ENCODE assay signal across 19 cellular contexts in genomic region chr4:89337678-89338077, GRCh38. TPM values are rescaled to one million over a fixed set of nuclear protein-coding genes. Genes with fewer than 3 reads are reported as not detected.
DNase-seq lines count a peak whose midpoint lies in the region; ATAC-seq and FAIRE-seq lines count a peak whose summit lies in the region.
"Had no signal": no experiment of that assay in that cellular context is flagged by ENCODE, and none has a peak within 500 bp of the region (broad histone marks: within the 10 kb centered on the region; RNA-seq: fewer than 3 reads in every experiment).

No MANE protein-coding gene starts in this region.

- H3K36me3 ChIP-seq in CD4-positive, alpha-beta memory T cell (ENCODE audit: insufficient read depth, low read length) = no peaks in the 10 kb centered on the region
- H3K36me3 ChIP-seq: BLaER1 treated with 17β-estradiol and CSF1 and Interleukin-3, amounts not matched to agents 10 nM and 100 nM had no signal

- no peak for FAIRE-seq in HTR-8/SVneo (lab: Jason Lieb, UNC)
- FAIRE-seq: H54 had no signal

- intact Hi-C loops in activated naive CD4-positive, alpha-beta T cell treated with anti-CD3 and anti-CD28 coated beads for 36 hours (cut with micrococcal nuclease) = loop anchor here (1.0 to 2.0 kb wide), 2 partner anchors 20 to 31 kb away; partner anchors contain the start of gene GPRIN3
- intact Hi-C loops in CD4-positive, alpha-beta memory T cell (cut with micrococcal nuclease) = no loop called here

- H3K4me1 Mint-ChIP-seq in activated naive CD4-positive, alpha-beta T cell treated with anti-CD3 and anti-CD28 coated beads, Interleukin-2, amount 10 ng/mL, durations not matched to agents 7 days and 5 days = no peaks in the 10 kb centered on the region
- H3K4me1 Mint-ChIP-seq in activated naive CD4-positive, alpha-beta T cell treated with anti-CD3 and anti-CD28 coated beads for 36 hours (ENCODE audit: low read depth) = peaks cover 8% of the 10 kb centered on the region
- peaks cover 0 to 11% (median 8%) of the 10 kb centered on the region in 4 donors for H3K4me1 Mint-ChIP-seq in CD4-positive, alpha-beta memory T cell
- H3K4me1 Mint-ChIP-seq in T-helper 17 cell = peaks cover 7% of the 10 kb centered on the region
- H3K4me1 Mint-ChIP-seq in naive thymus-derived CD8-positive, alpha-beta T cell = peaks cover 0 to 14% (median 5%) of the 10 kb centered on the region in 4 donors
- H3K4me1 Mint-ChIP-seq: IgD-negative memory B cell had no signal

- no peak overlapping the region for H3K27ac ChIP-seq in CD4-positive, alpha-beta memory T cell (ENCODE audit: low read depth, low read length)
- H3K27ac ChIP-seq: BLaER1 treated with 17β-estradiol and CSF1 and Interleukin-3, amounts not matched to agents 10 nM and 100 nM; GM23248; HL-60 had no signal

- H3K27ac Mint-ChIP-seq in activated naive CD4-positive, alpha-beta T cell treated with anti-CD3 and anti-CD28 coated beads, Interleukin-2, amount 10 ng/mL, durations not matched to agents 7 days and 5 days = peak overlapping the region; percentile 4
- no peak overlapping the region for H3K27ac Mint-ChIP-seq in activated naive CD4-positive, alpha-beta T cell treated with anti-CD3 and anti-CD28 coated beads for 36 hours
- peak overlapping the region; percentile 14 to 93 (median 77) for H3K27ac Mint-ChIP-seq in CD4-positive, alpha-beta memory T cell
- no peak overlapping the region for H3K27ac Mint-ChIP-seq in T-helper 17 cell
- H3K27ac Mint-ChIP-seq in naive thymus-derived CD8-positive, alpha-beta T cell = peak overlapping the region in 8 of 10 donors; percentile 4 to 50 (median 30)
- H3K27ac Mint-ChIP-seq: IgD-negative memory B cell had no signal

- no peaks in the 10 kb centered on the region for H3K9me3 Mint-ChIP-seq in activated naive CD4-positive, alpha-beta T cell treated with anti-CD3 and anti-CD28 coated beads, Interleukin-2, amount 10 ng/mL, durations not matched to agents 7 days and 5 days
- H3K9me3 Mint-ChIP-seq in activated naive CD4-positive, alpha-beta T cell treated with anti-CD3 and anti-CD28 coated beads for 36 hours = no peaks in the 10 kb centered on the region
- H3K9me3 Mint-ChIP-seq in CD4-positive, alpha-beta memory T cell = no peaks in the 10 kb centered on the region
- no peaks in the 10 kb centered on the region for H3K9me3 Mint-ChIP-seq in naive thymus-derived CD8-positive, alpha-beta T cell
- H3K9me3 Mint-ChIP-seq: CD8-positive, alpha-beta memory T cell; IgD-negative memory B cell had no signal

- CTCF ChIA-PET in activated naive CD4-positive, alpha-beta T cell treated with anti-CD3 and anti-CD28 coated beads, Interleukin-2, amount 10 ng/mL, durations not matched to agents 7 days and 5 days (lab: Charles Lee) = interaction anchor here (1.0 kb wide), 1 partner anchor 110 kb away, joined by 3 read pairs; no protein-coding TSS in a partner anchor
- CTCF ChIA-PET in activated naive CD4-positive, alpha-beta T cell treated with anti-CD3 and anti-CD28 coated beads for 36 hours (lab: Charles Lee) = no interaction called here
- CTCF ChIA-PET in CD4-positive, alpha-beta memory T cell (lab: Charles Lee; ENCODE audit: partially characterized antibody) = interaction anchor here (1.5 kb wide), 1 partner anchor 83 kb away, joined by 4 read pairs; no protein-coding TSS in a partner anchor

- H3K27me3 ChIP-seq in CD4-positive, alpha-beta memory T cell (ENCODE audit: insufficient read depth, low read length) = no peaks in the 10 kb centered on the region
- H3K27me3 ChIP-seq: BLaER1 treated with 17β-estradiol and CSF1 and Interleukin-3, amounts not matched to agents 10 nM and 100 nM had no signal

- no peak for DNase-seq in activated naive CD4-positive, alpha-beta T cell treated with anti-CD3 and anti-CD28 coated beads, Interleukin-2, amount 10 ng/mL, durations not matched to agents 7 days and 5 days
- DNase-seq in activated naive CD4-positive, alpha-beta T cell treated with anti-CD3 and anti-CD28 coated beads for 36 hours = no peak
- DNase-seq in CD4-positive, alpha-beta memory T cell = peak in 4 of 5 donors; percentile 13 to 33 (median 24)
- DNase-seq in T-helper 17 cell = no peak
- DNase-seq in naive thymus-derived CD8-positive, alpha-beta T cell = peak in 4 of 10 donors; percentile 8 to 61 (median 33)
- no peak for DNase-seq in HTR-8/SVneo (ENCODE audit: insufficient read length, low spot score)
- DNase-seq: ACHN, Caco-2, DMS53, GF-D8, GM23248 had no signal

- peaks cover 5% of the 10 kb centered on the region for H3K36me3 Mint-ChIP-seq in activated naive CD4-positive, alpha-beta T cell treated with anti-CD3 and anti-CD28 coated beads, Interleukin-2, amount 10 ng/mL, durations not matched to agents 7 days and 5 days
- H3K36me3 Mint-ChIP-seq in activated naive CD4-positive, alpha-beta T cell treated with anti-CD3 and anti-CD28 coated beads for 36 hours (ENCODE audit: low read depth) = no peaks in the 10 kb centered on the region
- no peaks in the 10 kb centered on the region for H3K36me3 Mint-ChIP-seq in CD4-positive, alpha-beta memory T cell
- H3K36me3 Mint-ChIP-seq in T-helper 17 cell (ENCODE audit: low read depth) = no peaks in the 10 kb centered on the region
- no peaks in the 10 kb centered on the region for H3K36me3 Mint-ChIP-seq in naive thymus-derived CD8-positive, alpha-beta T cell
- H3K36me3 Mint-ChIP-seq: CD8-positive, alpha-beta memory T cell; IgD-negative memory B cell had no signal

- no peak overlapping the region for H3K4me3 ChIP-seq in CD4-positive, alpha-beta memory T cell (ENCODE audit: low read length in 2 of 2)
- H3K4me3 ChIP-seq: BLaER1 treated with 17β-estradiol and CSF1 and Interleukin-3, amounts not matched to agents 10 nM and 100 nM; GM23248 had no signal

- ATAC-seq in T-helper 17 cell (peak; percentile 78), GM21447 (IDR thresholded peaks at IDR 0.05; ENCODE audit: unreplicated experiment) (no peak), GM21717 (IDR thresholded peaks at IDR 0.05; ENCODE audit: unreplicated experiment) (no peak)
- ATAC-seq in naive thymus-derived CD8-positive, alpha-beta T cell = peak; percentile 68 to 91
- ATAC-seq: HCT116 had no signal

- no peaks in the 10 kb centered on the region for H3K27me3 Mint-ChIP-seq in activated naive CD4-positive, alpha-beta T cell treated with anti-CD3 and anti-CD28 coated beads, Interleukin-2, amount 10 ng/mL, durations not matched to agents 7 days and 5 days
- no peaks in the 10 kb centered on the region for H3K27me3 Mint-ChIP-seq in activated naive CD4-positive, alpha-beta T cell treated with anti-CD3 and anti-CD28 coated beads for 36 hours (ENCODE audit: low read depth)
- H3K27me3 Mint-ChIP-seq in CD4-positive, alpha-beta memory T cell = no peaks in the 10 kb centered on the region
- no peaks in the 10 kb centered on the region for H3K27me3 Mint-ChIP-seq in T-helper 17 cell
- no peaks in the 10 kb centered on the region for H3K27me3 Mint-ChIP-seq in naive thymus-derived CD8-positive, alpha-beta T cell
- H3K27me3 Mint-ChIP-seq: CD8-positive, alpha-beta memory T cell; IgD-negative memory B cell had no signal

- H3K4me3 Mint-ChIP-seq in activated naive CD4-positive, alpha-beta T cell treated with anti-CD3 and anti-CD28 coated beads, Interleukin-2, amount 10 ng/mL, durations not matched to agents 7 days and 5 days = peak overlapping the region; percentile 2
- H3K4me3 Mint-ChIP-seq in activated naive CD4-positive, alpha-beta T cell treated with anti-CD3 and anti-CD28 coated beads for 36 hours = no peak overlapping the region
- H3K4me3 Mint-ChIP-seq in CD4-positive, alpha-beta memory T cell = peak overlapping the region in 5 of 8 donors; percentile 17 to 75 (median 72)
- peak overlapping the region; percentile 75 for H3K4me3 Mint-ChIP-seq in T-helper 17 cell
- peak overlapping the region in 7 of 10 donors; percentile 1 to 56 (median 31) for H3K4me3 Mint-ChIP-seq in naive thymus-derived CD8-positive, alpha-beta T cell
- H3K4me3 Mint-ChIP-seq: CD8-positive, alpha-beta memory T cell; IgD-negative memory B cell had no signal

- POLR2A ChIA-PET in CD4-positive, alpha-beta memory T cell (lab: Charles Lee; ENCODE audit: partially characterized antibody) = interaction anchor here (1.0 kb wide), 1 partner anchor 29 kb away, joined by 5 read pairs; no protein-coding TSS in a partner anchor
- POLR2A ChIA-PET in naive thymus-derived CD8-positive, alpha-beta T cell (lab: Charles Lee) = no interaction called here

- H3K9me3 ChIP-seq in CD4-positive, alpha-beta memory T cell (ENCODE audit: control insufficient read depth in 1 of 2, low read length in 2 of 2) = no peaks in the 10 kb centered on the region
- H3K9me3 ChIP-seq in T-helper 17 cell (ENCODE audit: control insufficient read depth, low read length, poor library complexity, severe bottlenecking) = no peaks in the 10 kb centered on the region
- H3K9me3 ChIP-seq: BLaER1 treated with 17β-estradiol and CSF1 and Interleukin-3, amounts not matched to agents 10 nM and 100 nM; Caco-2 had no signal

- peaks cover 24% of the 10 kb centered on the region for H3K4me1 ChIP-seq in CD4-positive, alpha-beta memory T cell (ENCODE audit: insufficient read depth, low read length)
- H3K4me1 ChIP-seq: Caco-2 had no signal

RNA-seq across cellular contexts. Expression of gene GPRIN3, which starts 30.1 kb away (rescaled TPM):
- total RNA-seq in activated naive CD4-positive, alpha-beta T cell treated with anti-CD3 and anti-CD28 coated beads for 36 hours = 1 to 10 TPM; 8.6 to 8.8 TPM
- 10 to 100 TPM; 32.5 TPM for total RNA-seq in CD4-positive, alpha-beta memory T cell
- 10 to 100 TPM in 1 of 2 donors, 1 to 10 TPM in 1; 6.9 to 18.9 TPM for polyA plus RNA-seq in CD4-positive, alpha-beta memory T cell
- 10 to 100 TPM; 88.5 to 89.7 TPM for total RNA-seq in T-helper 17 cell
- total RNA-seq in naive thymus-derived CD8-positive, alpha-beta T cell = 1 to 10 TPM; 6.3 to 6.5 TPM
- polyA plus RNA-seq in naive thymus-derived CD8-positive, alpha-beta T cell = 1 to 10 TPM; 3.3 to 3.7 (median 3.4) TPM
- total RNA-seq: GM23248 had no signal

Comparison
In these comparisons a context has a peak if more than half of its experiments do, and no peak if none do; other contexts are left out.
1. H3K27ac Mint-ChIP-seq: peak in activated naive CD4-positive, alpha-beta T cell treated with anti-CD3 and anti-CD28 coated beads, Interleukin-2, amount 10 ng/mL, durations not matched to agents 7 days and 5 days (single experiment), CD4-positive, alpha-beta memory T cell (7 of 7) and naive thymus-derived CD8-positive, alpha-beta T cell (8 of 10); none in activated naive CD4-positive, alpha-beta T cell treated with anti-CD3 and anti-CD28 coated beads for 36 hours (single experiment) and T-helper 17 cell (single experiment).
2. DNase-seq: peak in CD4-positive, alpha-beta memory T cell (4 of 5); none in activated naive CD4-positive, alpha-beta T cell treated with anti-CD3 and anti-CD28 coated beads, Interleukin-2, amount 10 ng/mL, durations not matched to agents 7 days and 5 days (single experiment), activated naive CD4-positive, alpha-beta T cell treated with anti-CD3 and anti-CD28 coated beads for 36 hours (single experiment), T-helper 17 cell (0 of 3) and HTR-8/SVneo (single experiment).
3. ATAC-seq: peak in T-helper 17 cell (single experiment) and naive thymus-derived CD8-positive, alpha-beta T cell (2 of 2); none in GM21447 (single experiment) and GM21717 (single experiment).